Comparison of ENCODE assay signal across 7 cellular contexts in the genomic region with DNA sequence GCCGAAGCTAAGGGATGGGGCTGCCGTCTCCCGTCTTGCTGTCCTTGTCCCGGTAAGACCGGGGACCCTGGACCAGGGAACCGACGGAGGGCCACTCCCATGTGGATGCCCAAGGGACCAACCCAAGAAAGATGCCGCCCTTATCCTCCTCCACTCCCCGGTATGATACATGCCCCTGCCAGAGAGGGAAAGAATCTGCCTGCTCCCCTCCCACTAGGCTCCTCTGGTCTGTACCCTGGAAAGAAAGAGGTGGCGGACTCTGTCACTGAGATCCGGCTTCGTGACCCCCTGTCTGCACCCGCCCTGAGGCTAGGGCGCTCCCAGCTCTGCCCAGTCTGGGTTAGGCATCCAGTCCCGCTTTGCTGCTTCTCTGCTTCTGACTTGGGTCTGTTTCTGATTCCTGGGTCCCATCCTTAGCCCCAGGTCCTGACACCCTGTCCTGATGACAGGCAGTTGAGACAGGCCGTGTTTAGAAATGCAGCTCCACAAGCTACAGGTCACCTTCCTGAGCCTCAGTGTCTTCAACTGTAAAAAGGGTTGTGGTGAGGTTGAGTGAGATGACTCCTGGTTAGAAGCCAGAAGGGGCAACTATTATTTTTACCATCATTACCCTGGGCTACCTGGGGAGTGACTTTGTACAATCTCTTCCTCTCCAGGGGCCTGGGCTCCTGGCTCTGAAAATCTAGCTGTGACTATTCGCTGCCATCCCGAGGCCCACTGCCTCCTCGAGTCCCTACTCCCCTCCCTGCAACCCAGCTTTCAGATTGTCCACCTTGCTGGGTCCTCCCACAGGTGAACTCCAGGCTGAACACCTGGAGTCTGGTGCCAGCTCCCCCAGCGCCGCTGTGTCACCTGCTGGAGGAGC. TPM values are rescaled to one million over a fixed set of nuclear protein-coding genes. Genes with fewer than 3 reads are reported as not detected.
DNase-seq lines count a peak whose midpoint lies in the region; ATAC-seq, FAIRE-seq and TF ChIP-seq lines count a peak whose summit lies in the region.

No MANE protein-coding gene starts in this region.

- H3K27ac ChIP-seq in cingulate gyrus (ENCODE audit: low read depth, low read length) = peak overlapping the region; percentile 98

- H3K36me3 Mint-ChIP-seq in naive B cell = peaks cover 0 to 4% of the 10 kb centered on the region in 2 donors

- TF ChIP-seq POLR2A in GM12891 (IDR thresholded peaks at IDR 0.05; ENCODE audit: low read depth, low read length) = no peak

- peaks cover 0 to 11% (median 2%) of the 10 kb centered on the region in 7 donors for H3K9me3 Mint-ChIP-seq in naive B cell

- H3K27me3 Mint-ChIP-seq in naive B cell = no peaks in the 10 kb centered on the region

- H3K4me3 Mint-ChIP-seq in naive B cell = peak overlapping the region; percentile 80 to 96 (median 92)

- ATAC-seq in naive B cell (ENCODE audit: low read depth in 2 of 2) (no peak), HG03469 (IDR thresholded peaks at IDR 0.05; ENCODE audit: unreplicated experiment) (no peak)

- DNase-seq in GM12891 (ENCODE audit: insufficient read length, low spot score) (no peak), NCI-H460 (ENCODE audit: extremely low read depth, low read depth) (peak; percentile 67), naive B cell (no peak), NCI-H2196 (lab: John Stamatoyannopoulos, UW; ENCODE audit: unreplicated experiment) (no peak)
- no peak for DNase-seq in activated CD8-positive, alpha-beta memory T cell treated with anti-CD3 and anti-CD28 coated beads, Interleukin-2, amount 50 U/mL, for 48 hours

- H3K27ac Mint-ChIP-seq in naive B cell = peak overlapping the region; percentile 94 to 99 (median 97)

- H3K4me1 Mint-ChIP-seq in naive B cell = peaks cover 40 to 59% (median 54%) of the 10 kb centered on the region in 3 donors

- peak; percentile 83 for FAIRE-seq in GM12891 (lab: Jason Lieb, UNC)

TF ChIP-seq in GM12891, 5 proteins besides CTCF, POLR2A, EP300 and RAD21:
- TF ChIP-seq TAF1 (IDR thresholded peaks at IDR 0.05; ENCODE audit: low read depth, low read length) (no peak), SPI1 (IDR thresholded peaks at IDR 0.05; ENCODE audit: low read depth, low read length) (no peak), POLR2AphosphoS5 (IDR thresholded peaks at IDR 0.05; ENCODE audit: low read depth, low read length) (no peak), POU2F2 (IDR thresholded peaks at IDR 0.05; ENCODE audit: low read depth, low read length) (no peak), PAX5 (IDR thresholded peaks at IDR 0.05; ENCODE audit: insufficient read depth, low read length, severe bottlenecking) (no peak)

RNA-seq across cellular contexts. Expression of a gene that starts 3.7 kb away (rescaled TPM):
- 0.65 TPM for polyA plus RNA-seq in GM12891 (2012; ENCODE audit: low read depth, missing spikeins)
- total RNA-seq in NCI-H460 (2014; rRNA removed; shearing (Covaris generic)) = 0.09 and 0.30 TPM in 2 replicates
- polyA plus RNA-seq in NCI-H460 (2014; cell fraction: nucleus; rRNA removed) = not detected in 2 replicates
- polyA plus RNA-seq in naive B cell (ENCODE audit: low read depth in 6 of 6) = 1 to 10 TPM in 2 of 6 donors, under 1 TPM in 4; 0.21 to 3.1 (median 0.39) TPM

RNA-seq across cellular contexts. Expression of a gene that starts 37.9 kb away (rescaled TPM):
- 479 TPM for polyA plus RNA-seq in GM12891 (2012; ENCODE audit: low read depth, missing spikeins)
- total RNA-seq in NCI-H460 (2014; rRNA removed; shearing (Covaris generic)) = not detected in 2 replicates
- polyA plus RNA-seq in NCI-H460 (2014; cell fraction: nucleus; rRNA removed) = not detected in 2 replicates
- polyA plus RNA-seq in naive B cell (ENCODE audit: low read depth in 6 of 6) = 1,000 to 10,000 TPM; 1,442 to 2,525 (median 1,701) TPM
